7 cellular contexts compared by ENCODE assay signal in genomic region chr19:46951236-46951986, GRCh38.
A peak's percentile ranks its signal among the peaks of the same experiment; 100 is the strongest.
DNase-seq lines count a peak whose midpoint lies in the region; TF ChIP-seq lines count a peak whose summit lies in the region.

No MANE protein-coding gene starts in this region.

- no peak for TF ChIP-seq EP300 in Ishikawa (IDR thresholded peaks at IDR 0.05; ENCODE audit: borderline replicate concordance)

- DNase-seq in Daoy (ENCODE audit: low read depth) = peak; percentile 85
- DNase-seq in neural crest cell (ENCODE audit: low read depth, low spot score) = no peak
- no peak for DNase-seq in medulla oblongata (ENCODE audit: extremely low spot score)
- no peak for DNase-seq in GDM1 (lab: John Stamatoyannopoulos, UW)
- DNase-seq in UCSD-AML1 (lab: John Stamatoyannopoulos, UW; ENCODE audit: unreplicated experiment) = no peak

- no peak for TF ChIP-seq CTCF in brain (conservative IDR thresholded peaks at IDR 0.05)
- TF ChIP-seq CTCF in neural crest cell (conservative IDR thresholded peaks at IDR 0.05) = no peak

- H3K4me1 Mint-ChIP-seq in brain (peaks cover 64% of the 10 kb centered on the region), neural crest cell (peaks cover 48% of the 10 kb centered on the region)

- H3K27me3 Mint-ChIP-seq in brain (no peaks in the 10 kb centered on the region), neural crest cell (ENCODE audit: low read depth) (no peaks in the 10 kb centered on the region)

- no peak for TF ChIP-seq RAD21 in Ishikawa (IDR thresholded peaks at IDR 0.05; ENCODE audit: low read depth)

- H3K4me3 Mint-ChIP-seq in brain (no peak overlapping the region), neural crest cell (no peak overlapping the region)

- H3K9me3 Mint-ChIP-seq in brain (no peaks in the 10 kb centered on the region), neural crest cell (peaks cover 2% of the 10 kb centered on the region)

- peaks cover 58% of the 10 kb centered on the region for H3K36me3 Mint-ChIP-seq in brain
- H3K36me3 Mint-ChIP-seq in neural crest cell (ENCODE audit: low read depth) = peaks cover 23% of the 10 kb centered on the region

- peak overlapping the region in 4 of 5 experiments; percentile 24 to 90 (median 62) for H3K27ac Mint-ChIP-seq in brain
- H3K27ac Mint-ChIP-seq in neural crest cell (ENCODE audit: unreplicated experiment) = peak overlapping the region; percentile 37

TF ChIP-seq in Ishikawa, 13 proteins besides CTCF, POLR2A, EP300 and RAD21:
- TF ChIP-seq, protein P1, sequence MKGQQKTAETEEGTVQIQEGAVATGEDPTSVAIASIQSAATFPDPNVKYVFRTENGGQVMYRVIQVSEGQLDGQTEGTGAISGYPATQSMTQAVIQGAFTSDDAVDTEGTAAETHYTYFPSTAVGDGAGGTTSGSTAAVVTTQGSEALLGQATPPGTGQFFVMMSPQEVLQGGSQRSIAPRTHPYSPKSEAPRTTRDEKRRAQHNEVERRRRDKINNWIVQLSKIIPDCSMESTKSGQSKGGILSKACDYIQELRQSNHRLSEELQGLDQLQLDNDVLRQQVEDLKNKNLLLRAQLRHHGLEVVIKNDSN (IDR thresholded peaks at IDR 0.05) = peak; percentile 75
- TF ChIP-seq YY1 (IDR thresholded peaks at IDR 0.05; ENCODE audit: low read depth) (no peak), CREB1 (IDR thresholded peaks at IDR 0.05; ENCODE audit: low read depth) (no peak)
TF ChIP-seq in Ishikawa: peak in this region for 1.
